Comparison of ENCODE assay signal across 8 cellular contexts in genomic region chr11:112226062-112226921, GRCh38. TPM values are rescaled to one million over a fixed set of nuclear protein-coding genes. Genes with fewer than 3 reads are reported as not detected.
DNase-seq lines count a peak whose midpoint lies in the region; ATAC-seq and TF ChIP-seq lines count a peak whose summit lies in the region.

PTS (plus strand) TSS chr11:112226428; CDS start chr11:112226444, 16 bp downstream.

- no peaks in the 10 kb centered on the region for H3K9me3 ChIP-seq in Peyer's patch

- H3K4me3 ChIP-seq in Jurkat, Clone E6-1 (ENCODE audit: low read length), result peak within 1 kb of the TSS; percentile 73
- peak within 1 kb of the TSS; percentile 68 to 97 (median 79) for H3K4me3 ChIP-seq in Peyer's patch

- peak within 1 kb of the TSS; percentile 94 to 97 (median 96) for H3K27ac ChIP-seq in Peyer's patch

- TF ChIP-seq POLR2A in Peyer's patch (IDR thresholded peaks at IDR 0.05), result peak; percentile 94 to 95

- no peaks in the 10 kb centered on the region for H3K27me3 ChIP-seq in Peyer's patch

- ATAC-seq in GM21717 (IDR thresholded peaks at IDR 0.05; ENCODE audit: unreplicated experiment), result peak; percentile 96
- ATAC-seq in esophagus mucosa, result peak; percentile 96

- peaks cover 0 to 15% (median 0%) of the 10 kb centered on the region in 3 donors for H3K36me3 ChIP-seq in Peyer's patch

- H3K4me1 ChIP-seq in Peyer's patch, result peaks cover 0 to 7% (median 4%) of the 10 kb centered on the region in 4 donors

- TF ChIP-seq CTCF in Peyer's patch (IDR thresholded peaks at IDR 0.05), result peak in 1 of 6 experiments; percentile 12

- peak; percentile 86 for DNase-seq in DMS53 treated with DMSO at 0.1 percent for 48 hours (lab: John Stamatoyannopoulos, UW; ENCODE audit: unreplicated experiment)
- peak; percentile 69 for DNase-seq in Jurkat, Clone E6-1 (ENCODE audit: low read depth, low spot score)
- peak; percentile 78 to 94 (median 93) for DNase-seq in Peyer's patch
- peak; percentile 87 to 90 for DNase-seq in activated T-cell treated with anti-CD3 and anti-CD28 coated beads, Interleukin-2, amount 50 U/mL, for 48 hours
- DNase-seq in myocyte (ENCODE audit: low read depth), result peak; percentile 93
- DNase-seq in stimulated activated CD8-positive, alpha-beta memory T cell treated with anti-CD3 and anti-CD28 coated beads, Interleukin-7, amount 100 ng/mL, for 4 hours (ENCODE audit: low read depth in 2 of 2), result peak; percentile 44 to 79

RNA-seq across cellular contexts. Expression of gene PTS, which starts in this region (rescaled TPM):
- 39.7 TPM for polyA plus RNA-seq in Jurkat, Clone E6-1 (2012; ENCODE audit: insufficient read depth, insufficient read length)
- total RNA-seq in Peyer's patch, result 10 to 100 TPM; 15.7 to 34.3 (median 24.5) TPM
- total RNA-seq in esophagus mucosa, result 32.5 TPM
- 27.9 and 32.8 TPM in 2 replicates for total RNA-seq in myocyte
- 45.8 TPM for polyA plus RNA-seq in myocyte (2012)

Comparison
In these comparisons a context has a peak if more than half of its experiments do, and no peak if none do; other contexts are left out.
1. Peak in every context shown above with its lines: DNase-seq, ATAC-seq, H3K4me3 ChIP-seq and H3K27ac ChIP-seq.